ENCODE assay signal across 10 cellular contexts in the genomic region with DNA sequence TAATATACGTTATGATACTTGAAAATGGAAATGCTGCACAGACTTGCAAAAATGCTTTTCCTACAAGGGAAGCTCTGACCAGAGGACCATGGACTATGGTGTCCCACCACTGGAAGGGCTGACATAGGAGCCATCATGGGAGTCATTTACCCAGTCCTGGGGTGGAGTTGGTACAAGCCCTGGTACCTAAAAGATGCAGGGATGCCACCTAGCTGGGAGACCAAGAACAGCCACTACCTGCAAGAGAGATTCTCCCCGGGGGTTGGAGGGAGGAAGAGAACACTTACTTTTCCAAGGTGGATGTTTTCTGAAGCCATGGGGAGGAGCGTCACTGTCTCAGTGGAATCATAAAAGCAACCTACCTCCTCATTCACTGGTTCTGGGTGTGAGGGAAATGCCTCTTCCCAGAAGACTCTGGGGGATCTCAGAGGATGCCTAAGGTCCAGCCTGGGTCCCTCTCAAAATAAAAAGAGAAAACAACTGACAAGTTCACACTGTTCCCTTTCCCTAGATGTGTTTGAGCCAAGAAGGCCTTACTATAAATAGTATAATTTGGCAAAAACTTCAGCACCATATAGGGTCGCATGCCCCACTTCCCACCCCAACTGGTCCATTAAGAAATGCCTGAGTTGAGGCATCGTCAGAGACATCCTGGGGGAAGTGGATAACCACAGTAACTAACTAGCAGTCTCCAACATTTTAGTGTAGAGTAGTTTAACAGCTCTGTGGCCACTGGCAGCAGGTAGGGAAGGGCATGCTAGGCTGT. TPM values are rescaled to one million over a fixed set of nuclear protein-coding genes. Genes with fewer than 3 reads are reported as not detected.
DNase-seq lines count a peak whose midpoint lies in the region; ATAC-seq and TF ChIP-seq lines count a peak whose summit lies in the region.
"Had no signal": no experiment of that assay in that cellular context is flagged by ENCODE, and none has a peak within 500 bp of the region (broad histone marks: within the 10 kb centered on the region; RNA-seq: fewer than 3 reads in every experiment).

No MANE protein-coding gene starts in this region.

- intact Hi-C loops in Right ventricle myocardium inferior (cut with DNase I) = loop anchor here (5.0 kb wide), 2 partner anchors 70 to 75 kb away; no protein-coding TSS in a partner anchor

- H3K27ac Mint-ChIP-seq in activated T-cell treated with anti-CD3 and anti-CD28 coated beads, Interleukin-2, amount 50 U/mL, for 72 hours = no peak overlapping the region
- H3K27ac Mint-ChIP-seq in activated T-cell treated with anti-CD3 and anti-CD28 coated beads, Interleukin-2, amount 50 U/mL, for 24 hours = no peak overlapping the region
- H3K27ac Mint-ChIP-seq: CD4-positive, CD25-positive, alpha-beta regulatory T cell had no signal

- H3K4me3 ChIP-seq in Peyer's patch = no peak overlapping the region
- H3K4me3 ChIP-seq: adrenal gland had no signal

- peaks cover 0 to 10% (median 2%) of the 10 kb centered on the region in 4 donors for H3K4me1 ChIP-seq in Peyer's patch

- no peak for TF ChIP-seq POLR2A in Peyer's patch (IDR thresholded peaks at IDR 0.05)

- H3K36me3 ChIP-seq in Peyer's patch = no peaks in the 10 kb centered on the region
- H3K36me3 ChIP-seq: adrenal gland had no signal

- H3K27ac ChIP-seq in Peyer's patch (peak overlapping the region in 2 of 4 donors; percentile 49 to 56), temporal lobe (ENCODE audit: low read depth, low read length) (peak overlapping the region; percentile 59)

- peak in 4 of 6 experiments; percentile 16 to 50 (median 28) for TF ChIP-seq CTCF in Peyer's patch (IDR thresholded peaks at IDR 0.05)

- H3K9me3 Mint-ChIP-seq in activated T-cell treated with anti-CD3 and anti-CD28 coated beads, Interleukin-2, amount 50 U/mL, for 72 hours = no peaks in the 10 kb centered on the region
- H3K9me3 Mint-ChIP-seq in activated T-cell treated with anti-CD3 and anti-CD28 coated beads, Interleukin-2, amount 50 U/mL, for 24 hours = no peaks in the 10 kb centered on the region

- no peak overlapping the region for H3K4me3 Mint-ChIP-seq in activated T-cell treated with anti-CD3 and anti-CD28 coated beads, Interleukin-2, amount 50 U/mL, for 72 hours
- H3K4me3 Mint-ChIP-seq in activated T-cell treated with anti-CD3 and anti-CD28 coated beads, Interleukin-2, amount 50 U/mL, for 24 hours = no peak overlapping the region
- H3K4me3 Mint-ChIP-seq: CD4-positive, CD25-positive, alpha-beta regulatory T cell had no signal

- no peaks in the 10 kb centered on the region for H3K36me3 Mint-ChIP-seq in activated T-cell treated with anti-CD3 and anti-CD28 coated beads, Interleukin-2, amount 50 U/mL, for 72 hours (ENCODE audit: insufficient read depth in 2 of 2)
- no peaks in the 10 kb centered on the region for H3K36me3 Mint-ChIP-seq in activated T-cell treated with anti-CD3 and anti-CD28 coated beads, Interleukin-2, amount 50 U/mL, for 24 hours (ENCODE audit: low read depth)
- H3K36me3 Mint-ChIP-seq: CD4-positive, CD25-positive, alpha-beta regulatory T cell had no signal

- H3K27me3 Mint-ChIP-seq in activated T-cell treated with anti-CD3 and anti-CD28 coated beads, Interleukin-2, amount 50 U/mL, for 72 hours (ENCODE audit: low read depth) = peaks cover 8% of the 10 kb centered on the region
- peaks cover 25% of the 10 kb centered on the region for H3K27me3 Mint-ChIP-seq in activated T-cell treated with anti-CD3 and anti-CD28 coated beads, Interleukin-2, amount 50 U/mL, for 24 hours

- no peaks in the 10 kb centered on the region for H3K4me1 Mint-ChIP-seq in activated T-cell treated with anti-CD3 and anti-CD28 coated beads, Interleukin-2, amount 50 U/mL, for 72 hours (ENCODE audit: low read depth)
- H3K4me1 Mint-ChIP-seq in activated T-cell treated with anti-CD3 and anti-CD28 coated beads, Interleukin-2, amount 50 U/mL, for 24 hours (ENCODE audit: low read depth) = no peaks in the 10 kb centered on the region
- H3K4me1 Mint-ChIP-seq: CD4-positive, CD25-positive, alpha-beta regulatory T cell had no signal

- DNase-seq in activated T-cell treated with anti-CD3 and anti-CD28 coated beads, Interleukin-2, amount 50 U/mL, for 72 hours = peak; percentile 4 to 10
- no peak for DNase-seq in activated T-cell treated with anti-CD3 and anti-CD28 coated beads, Interleukin-2, amount 50 U/mL, for 24 hours
- no peak for DNase-seq in Peyer's patch
- DNase-seq in Right ventricle myocardium inferior (ENCODE audit: missing footprints) = no peak
- DNase-seq in hippocampal formation (lab: John Stamatoyannopoulos, UW) = no peak
- no peak for DNase-seq in T1000 (lab: John Stamatoyannopoulos, UW)

- ATAC-seq in activated T-cell treated with anti-CD3 and anti-CD28 coated beads, Interleukin-2, amount 50 U/mL, for 72 hours (replicated peaks in 1 of 2) = peak; percentile 51 to 53
- ATAC-seq in Right ventricle myocardium inferior = peak; percentile 54
- ATAC-seq in HG02588 (IDR thresholded peaks at IDR 0.05; ENCODE audit: unreplicated experiment) = no peak

- H3K27me3 ChIP-seq in Peyer's patch = no peaks in the 10 kb centered on the region
- H3K27me3 ChIP-seq: adrenal gland had no signal

- H3K9me3 ChIP-seq in Peyer's patch = no peaks in the 10 kb centered on the region
- H3K9me3 ChIP-seq: adrenal gland had no signal

RNA-seq across cellular contexts. Expression of a gene that starts 39.9 kb away (rescaled TPM):
- total RNA-seq in activated T-cell treated with anti-CD3 and anti-CD28 coated beads, Interleukin-2, amount 50 U/mL, for 72 hours = under 1 TPM; 0.38 to 0.63 TPM
- total RNA-seq in Peyer's patch = 10 to 100 TPM in 1 of 4 donors, 1 to 10 TPM in 3; 1.7 to 12.0 (median 3.6) TPM
- total RNA-seq in Right ventricle myocardium inferior = 23.6 TPM
- 125 TPM for total RNA-seq in temporal lobe
- total RNA-seq: CD4-positive, CD25-positive, alpha-beta regulatory T cell had no signal

Comparison
In these comparisons a context has a peak if more than half of its experiments do, and no peak if none do; other contexts are left out.
1. DNase-seq: peak in activated T-cell treated with anti-CD3 and anti-CD28 coated beads, Interleukin-2, amount 50 U/mL, for 72 hours (2 of 2); none in activated T-cell treated with anti-CD3 and anti-CD28 coated beads, Interleukin-2, amount 50 U/mL, for 24 hours (single experiment), Peyer's patch (0 of 3), Right ventricle myocardium inferior (single experiment), hippocampal formation (0 of 2) and T1000 (single experiment).